ENCODE assay signal across 24 cellular contexts in the genomic region with DNA sequence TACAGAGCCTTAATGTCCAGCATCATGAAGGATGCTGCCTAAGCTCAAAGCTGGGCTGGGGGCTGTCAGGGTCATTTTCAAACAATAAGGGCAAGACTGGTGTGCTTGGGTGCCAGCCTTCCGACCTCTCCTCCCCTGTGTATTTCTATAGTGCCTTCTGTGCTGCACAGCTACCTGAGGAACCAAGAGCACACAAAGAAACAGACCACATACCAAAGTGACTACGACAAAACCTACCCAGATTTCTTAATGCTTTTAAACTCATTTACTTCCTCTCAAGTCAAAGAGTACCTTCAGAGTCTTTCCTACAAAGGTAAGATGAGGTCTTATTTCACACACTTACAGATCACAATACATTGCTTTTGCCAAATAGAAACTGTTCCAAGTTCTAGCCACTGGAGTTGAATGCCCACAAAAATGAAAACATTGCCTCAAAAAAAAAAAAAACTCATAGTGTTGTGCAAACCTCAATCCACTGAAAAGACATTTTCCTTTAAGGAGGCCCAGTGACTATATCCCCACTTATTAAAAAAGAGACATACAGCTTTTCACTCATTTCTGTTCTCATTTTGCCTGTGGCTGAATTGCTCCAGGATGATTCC.
DNase-seq lines count a peak whose midpoint lies in the region.
"Had no signal": no experiment of that assay in that cellular context is flagged by ENCODE, and none has a peak within 500 bp of the region (broad histone marks: within the 10 kb centered on the region; RNA-seq: fewer than 3 reads in every experiment).

No MANE protein-coding gene starts in this region.

- peak; percentile 15 for DNase-seq in DMS79 (lab: John Stamatoyannopoulos, UW)
- peak; percentile 78 for DNase-seq in amniotic epithelial cell (ENCODE audit: low read depth)
- DNase-seq in fibroblast of gingiva (ENCODE audit: low read depth): peak; percentile 75
- peak; percentile 15 for DNase-seq in non-pigmented ciliary epithelial cell (ENCODE audit: low read depth)
- DNase-seq in T-helper 9 cell: no peak
- DNase-seq in NOMO-1 treated with dmso at 0.1 percent for 144 hours (lab: John Stamatoyannopoulos, UW; ENCODE audit: unreplicated experiment): no peak
- no peak for DNase-seq in EL
- DNase-seq in NK-92 (lab: John Stamatoyannopoulos, UW; ENCODE audit: unreplicated experiment): no peak
- DNase-seq: activated CD4-positive, alpha-beta T cell treated with anti-CD3 and anti-CD28 coated beads for 36 hours; activated naive CD4-positive, alpha-beta T cell treated with anti-CD3 and anti-CD28 coated beads, Interleukin-2, amount 50 U/mL, for 16 hours; body of pancreas; CD8-positive, alpha-beta memory T cell; cortex of kidney; DND-41; H9; KG1; mesendoderm; naive thymus-derived CD8-positive, alpha-beta T cell; NCI-H524; posterior cingulate gyrus; Right ventricle myocardium superior; stimulated activated naive CD8-positive, alpha-beta T cell treated with anti-CD3 and anti-CD28 coated beads, Interleukin-15, Interleukin-2, amounts not matched to agents 100 U/mL and 50 U/mL, for 24 hours; T-cell; tibial artery had no signal

Comparison
In these comparisons a context has a peak if more than half of its experiments do, and no peak if none do; other contexts are left out.
1. DNase-seq: peak in DMS79 (single experiment), amniotic epithelial cell (single experiment), fibroblast of gingiva (single experiment) and non-pigmented ciliary epithelial cell (single experiment); none in T-helper 9 cell (single experiment), NOMO-1 treated with dmso at 0.1 percent for 144 hours (single experiment), EL (single experiment) and NK-92 (single experiment).